ENCODE assay signal across 2 cellular contexts in genomic region chr5:80370394-80370793, GRCh38.
A peak's percentile ranks its signal among the peaks of the same experiment; 100 is the strongest.
TF ChIP-seq lines count a peak whose summit lies in the region.

No MANE protein-coding gene starts in this region.

TF ChIP-seq in GM23338, 12 proteins besides CTCF, POLR2A, EP300 and RAD21:
- no peak for TF ChIP-seq STAT1 (IDR thresholded peaks at IDR 0.05; ENCODE audit: unreplicated experiment)
- no peak for TF ChIP-seq NANOG (IDR thresholded peaks at IDR 0.05; ENCODE audit: borderline replicate concordance)
- TF ChIP-seq ZNF331 (CRISPR knock-in tag; IDR thresholded peaks at IDR 0.05; ENCODE audit: low read depth), result no peak
- TF ChIP-seq EZH2 (IDR thresholded peaks at IDR 0.05; ENCODE audit: low read depth, unreplicated experiment), result no peak
- TF ChIP-seq REST (IDR thresholded peaks at IDR 0.05; ENCODE audit: unreplicated experiment), result no peak
- TF ChIP-seq EZH2phosphoT487 (IDR thresholded peaks at IDR 0.05; ENCODE audit: unreplicated experiment), result no peak
- TF ChIP-seq ZNF462 (CRISPR knock-in tag; IDR thresholded peaks at IDR 0.05), result no peak
- no peak for TF ChIP-seq JUNB (IDR thresholded peaks at IDR 0.05; ENCODE audit: unreplicated experiment)
- TF ChIP-seq ETS1 (IDR thresholded peaks at IDR 0.05), result no peak
- TF ChIP-seq ZNF114 (CRISPR knock-in tag; IDR thresholded peaks at IDR 0.05), result no peak
- TF ChIP-seq POLR2AphosphoS5 (IDR thresholded peaks at IDR 0.05; ENCODE audit: low read depth), result no peak
- no peak for TF ChIP-seq CREB1 (CRISPR knock-in tag; IDR thresholded peaks at IDR 0.05; ENCODE audit: low read depth)

TF ChIP-seq in K562, 482 proteins besides CTCF, POLR2A, EP300 and RAD21:
- TF ChIP-seq ETS1 (conservative IDR thresholded peaks at IDR 0.05; ENCODE audit: control insufficient read depth, low read depth, low read length), result no peak
- TF ChIP-seq HMBOX1 (IDR thresholded peaks at IDR 0.05), result 0 out of 2 replicates have a peak, but pooled peaks have one; percentile 19
- TF ChIP-seq SPI1 (IDR thresholded peaks at IDR 0.05; ENCODE audit: borderline replicate concordance, low read depth, low read length), result peak; percentile 43; the same call in 1 of the 2 replicates
